Comparison of ENCODE assay signal across 8 cellular contexts in the genomic region with DNA sequence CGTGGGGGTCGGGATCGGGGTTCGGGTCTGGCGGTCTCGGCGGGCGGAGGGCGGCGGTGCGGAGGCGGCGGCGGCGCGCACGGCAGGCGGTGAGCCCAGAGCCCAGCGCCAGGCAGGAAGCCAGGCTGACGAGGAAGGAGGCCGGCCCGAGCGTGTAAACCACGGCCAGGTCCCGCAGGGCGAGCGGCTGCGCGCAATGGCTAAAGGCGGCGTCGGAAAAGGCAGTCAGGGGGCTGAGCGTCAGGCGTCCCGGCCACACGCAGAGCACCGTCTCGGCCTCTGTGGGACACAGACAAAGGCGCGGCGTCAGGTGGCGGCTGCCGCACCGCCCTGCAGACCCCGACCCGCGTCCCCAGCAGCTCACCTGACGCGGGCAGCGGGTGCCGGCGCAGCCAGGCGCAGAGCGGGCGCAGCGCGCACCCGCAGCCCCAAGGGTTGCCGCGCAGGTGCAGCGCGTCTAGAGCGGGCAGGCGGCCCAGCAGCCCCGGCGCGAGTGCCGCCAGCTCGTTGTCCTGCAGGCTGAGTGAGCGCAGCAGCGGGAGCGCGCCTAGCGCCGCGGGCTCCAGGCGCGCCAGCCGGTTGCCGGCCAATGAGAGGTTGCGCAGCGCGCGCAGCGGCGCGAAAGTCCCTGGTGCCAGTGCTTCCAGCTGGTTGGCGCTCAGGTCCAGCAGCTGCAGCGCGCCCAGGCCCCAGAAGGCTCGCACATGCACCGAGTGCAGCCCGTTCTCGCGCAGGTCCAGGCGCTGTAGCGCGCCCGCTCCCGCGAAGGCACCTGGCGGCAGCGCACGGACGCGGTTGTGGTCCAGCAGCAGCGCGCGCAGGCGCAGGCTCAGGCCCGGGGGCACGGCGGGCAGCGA. TPM values are rescaled to one million over a fixed set of nuclear protein-coding genes. Genes with fewer than 3 reads are reported as not detected.
DNase-seq lines count a peak whose midpoint lies in the region; ATAC-seq, FAIRE-seq and TF ChIP-seq lines count a peak whose summit lies in the region.

No MANE protein-coding gene starts in this region.

- in situ Hi-C loops in IMR-90 (cut with MboI; ENCODE audit: low sequenced_read_pairs) = no loop called here

- no peak for FAIRE-seq in H1 (lab: Jason Lieb, UNC)

- TF ChIP-seq EP300 in H1 (IDR thresholded peaks at IDR 0.05; ENCODE audit: borderline replicate concordance in 1 of 2, low read depth in 2 of 2, low read length in 2 of 2) = no peak

- 0% methylated on average over 60 of the region's 114 CpGs; no CpG with 5 or more reads in 1 of the 2 experiments for WGBS in IMR-90 (ENCODE audit: extremely low coverage in 2 of 2, insufficient read length in 1 of 2), 2 experiments
- 2% methylated on average over 82 of the region's 114 CpGs; no CpG with 5 or more reads in 1 of the 2 experiments for WGBS in H1 (ENCODE audit: extremely low coverage in 1 of 2, insufficient coverage in 1 of 2, insufficient read length in 1 of 2, insufficient replicate concordance in 2 of 2, low coverage in 1 of 2, low lambda C conversion rate in 2 of 2, missing lambda C conversion rate in 1 of 2), 2 experiments

- H3K27ac ChIP-seq in IMR-90 (ENCODE audit: insufficient read depth, low read length) (no peak overlapping the region), H1 (ENCODE audit: low read depth, low read length) (no peak overlapping the region)

- no peak overlapping the region for H3K23ac ChIP-seq in IMR-90 (ENCODE audit: low read depth, low read length)
- no peak overlapping the region for H3K23ac ChIP-seq in H1 (ENCODE audit: insufficient read length)

- TF ChIP-seq POLR2A in IMR-90 (IDR thresholded peaks at IDR 0.05; ENCODE audit: low read depth, low read length) = no peak
- no peak for TF ChIP-seq POLR2A in H1 (IDR thresholded peaks at IDR 0.05; ENCODE audit: control extremely low read depth in 1 of 2, low read depth in 2 of 2, low read length in 2 of 2)

- no peaks in the 10 kb centered on the region for H3K79me1 ChIP-seq in IMR-90 (ENCODE audit: low read depth in 1 of 2, low read length in 2 of 2)
- H3K79me1 ChIP-seq in H1 (ENCODE audit: low read depth, low read length) = no peaks in the 10 kb centered on the region

- H4K20me1 ChIP-seq in IMR-90 (ENCODE audit: insufficient read depth, low read length) (no peaks in the 10 kb centered on the region), H1 (replicated peaks in 1 of 2; ENCODE audit: control insufficient read depth in 1 of 2, insufficient read depth in 2 of 2, low read length in 2 of 2) (peaks cover 0 to 9% of the 10 kb centered on the region in 2 experiments)

- H2BK5ac ChIP-seq in IMR-90 (ENCODE audit: low read depth, low read length, poor library complexity, severe bottlenecking) (no peak overlapping the region), H1 (ENCODE audit: low read depth, low read length) (no peak overlapping the region)

- H3K4me1 Mint-ChIP-seq in nephron = no peaks in the 10 kb centered on the region
- no peaks in the 10 kb centered on the region for H3K4me1 Mint-ChIP-seq in activated T-helper 1 cell treated with anti-CD3 and anti-CD28 coated beads, Interleukin-12 subunit alpha, Interleukin-12 subunit beta, Interleukin-2, Interleukin-4 antibody, amounts not matched to agents 30 ng/mL and 10 ng/mL and 1 ng/mL, durations not matched to agents 14 hours and 24 hours and 36 hours (ENCODE audit: low read depth)

- POLR2A ChIA-PET in IMR-90 (lab: Charles Lee; ENCODE audit: unreplicated experiment) (no interaction called here), H1 (lab: Charles Lee; ENCODE audit: partially characterized antibody) (interaction anchor here (0.7 to 3.0 kb wide), 8 partner anchors 12 to 71 kb away, joined by 3 to 14 read pairs (median 5); a partner anchor contains a TSS)

- H3K18ac ChIP-seq in IMR-90 (ENCODE audit: low read depth, low read length) = no peak overlapping the region
- peak overlapping the region; percentile 75 for H3K18ac ChIP-seq in H1 (ENCODE audit: extremely low read depth, low read length)

- H2BK120ac ChIP-seq in IMR-90 (ENCODE audit: low read depth, low read length) (no peak overlapping the region), H1 (replicated peaks; ENCODE audit: low read depth, low read length) (no peak overlapping the region)

- 0 out of 2 replicates have a peak overlapping the region, but pooled peaks have one; percentile 7 for H3K4me3 ChIP-seq in IMR-90 (ENCODE audit: insufficient read depth, low read depth, low read length)
- peak overlapping the region; percentile 35 to 65 (median 49) for H3K4me3 ChIP-seq in H1 (ENCODE audit: extremely low read depth in 1 of 4, insufficient read depth in 2 of 4, low read depth in 3 of 4, low read length in 4 of 4)

- H2BK20ac ChIP-seq in IMR-90 (ENCODE audit: low read depth, low read length) (no peak overlapping the region), H1 (ENCODE audit: low read length) (no peak overlapping the region)

- ATAC-seq in IMR-90 (ENCODE audit: low read depth) (peak; percentile 61), HG02798 (IDR thresholded peaks at IDR 0.05; ENCODE audit: poor library complexity, unreplicated experiment) (no peak)

- H3K14ac ChIP-seq in IMR-90 (replicated peaks; ENCODE audit: low read depth, low read length) (no peak overlapping the region), H1 (ENCODE audit: insufficient read length) (no peak overlapping the region)

- intact Hi-C loops in IMR-90 (cut with micrococcal nuclease) = no loop called here
- intact Hi-C loops in activated T-helper 1 cell treated with anti-CD3 and anti-CD28 coated beads, Interleukin-12 subunit alpha, Interleukin-12 subunit beta, Interleukin-2, Interleukin-4 antibody, amounts not matched to agents 30 ng/mL and 10 ng/mL and 1 ng/mL, durations not matched to agents 14 hours and 24 hours and 36 hours (cut with micrococcal nuclease) = loop anchor here (2.0 kb wide), 1 partner anchor 30 kb away; a partner anchor contains a TSS

- H3K4ac ChIP-seq in IMR-90 (ENCODE audit: low read depth, low read length) (no peak overlapping the region), H1 (replicated peaks; ENCODE audit: insufficient read length, low read depth, low read length) (no peak overlapping the region)

- H3K56ac ChIP-seq in IMR-90 (ENCODE audit: extremely low read depth, insufficient read depth, low read length) (no peak overlapping the region), H1 (replicated peaks; ENCODE audit: insufficient read length, low read depth, low read length) (no peak overlapping the region)

- H3K9me1 ChIP-seq in IMR-90 (ENCODE audit: insufficient read depth, low read length) = no peaks in the 10 kb centered on the region

- H2BK12ac ChIP-seq in H1 (ENCODE audit: low read depth, low read length) = peak overlapping the region; percentile 39; the same call in 1 of the 2 replicates

- peak overlapping the region; percentile 48 to 57 (median 52) for H3K4me3 Mint-ChIP-seq in nephron
- H3K4me3 Mint-ChIP-seq in activated T-helper 1 cell treated with anti-CD3 and anti-CD28 coated beads, Interleukin-12 subunit alpha, Interleukin-12 subunit beta, Interleukin-2, Interleukin-4 antibody, amounts not matched to agents 30 ng/mL and 10 ng/mL and 1 ng/mL, durations not matched to agents 14 hours and 24 hours and 36 hours = no peak overlapping the region

- H3K9me3 ChIP-seq in IMR-90 (ENCODE audit: control insufficient read depth, insufficient read depth, low read length) (no peaks in the 10 kb centered on the region), H1 (ENCODE audit: insufficient read depth in 2 of 2, low read depth in 1 of 2, low read length in 1 of 2) (no peaks in the 10 kb centered on the region)

- H3K9ac ChIP-seq in IMR-90 (ENCODE audit: low read depth, low read length) (no peak overlapping the region), H1 (replicated peaks in 1 of 4; ENCODE audit: extremely low read depth in 1 of 4, low read depth in 3 of 4, low read length in 3 of 4) (peak overlapping the region in 1 of 4 experiments; percentile 50; a peak in 1 of 7 replicates)

- CTCF ChIA-PET in IMR-90 (lab: Yijun Ruan, JAX) = no interaction called here
- CTCF ChIA-PET in H1 (lab: Charles Lee; ENCODE audit: partially characterized antibody) = interaction anchor here (0.8 to 4.3 kb wide), 11 partner anchors 14 to 140 kb away, joined by 3 to 29 read pairs (median 3); a partner anchor contains a TSS

- no peak overlapping the region for H4K91ac ChIP-seq in IMR-90 (ENCODE audit: insufficient read depth, low read depth, low read length)
- peak overlapping the region; percentile 74 for H4K91ac ChIP-seq in H1 (replicated peaks; ENCODE audit: insufficient read length, low read length)

- no peak overlapping the region for H4K8ac ChIP-seq in IMR-90 (ENCODE audit: low read depth in 2 of 2, low read length in 2 of 2)
- peak overlapping the region; percentile 51; the same call in 1 of the 2 replicates for H4K8ac ChIP-seq in H1 (ENCODE audit: extremely low read depth, insufficient read depth, low read length)

- no peaks in the 10 kb centered on the region for H3K36me3 Mint-ChIP-seq in nephron (ENCODE audit: low read depth)
- no peaks in the 10 kb centered on the region for H3K36me3 Mint-ChIP-seq in activated T-helper 1 cell treated with anti-CD3 and anti-CD28 coated beads, Interleukin-12 subunit alpha, Interleukin-12 subunit beta, Interleukin-2, Interleukin-4 antibody, amounts not matched to agents 30 ng/mL and 10 ng/mL and 1 ng/mL, durations not matched to agents 14 hours and 24 hours and 36 hours (ENCODE audit: low read depth)

- no TSS peak for BruUV-seq in IMR-90 (replicated peaks; lab: Mats Ljungman, UMichigan)

- H3K23me2 ChIP-seq in H1 (ENCODE audit: low read depth, low read length) = peaks cover 15% of the 10 kb centered on the region; the same call in 1 of the 2 replicates

- peaks cover 77% of the 10 kb centered on the region for H3K27me3 ChIP-seq in IMR-90 (ENCODE audit: control insufficient read depth, insufficient read depth, low read length)
- peaks cover 39 to 84% (median 68%) of the 10 kb centered on the region in 4 experiments for H3K27me3 ChIP-seq in H1 (replicated peaks in 1 of 4; ENCODE audit: control insufficient read depth in 3 of 4, extremely low read depth in 1 of 4, insufficient read depth in 3 of 4, low read length in 3 of 4)

- H4K5ac ChIP-seq in IMR-90 (ENCODE audit: low read depth, low read length) (no peak overlapping the region), H1 (ENCODE audit: insufficient read length, low read depth, low read length) (no peak overlapping the region)

- no peaks in the 10 kb centered on the region for H3K36me3 ChIP-seq in IMR-90 (ENCODE audit: control insufficient read depth, insufficient read depth, low read length)
- H3K36me3 ChIP-seq in H1 (ENCODE audit: control insufficient read depth in 2 of 4, insufficient read depth in 4 of 4, low read length in 3 of 4) = no peaks in the 10 kb centered on the region; a peak in 1 of 8 replicates

- DNase-seq in EL (peak; percentile 48), IMR-90 (peak; percentile 19), RPMI8226 (peak; percentile 93), H1 (ENCODE audit: low read depth in 1 of 2, low spot score in 2 of 2) (peak in 1 of 2 experiments; percentile 89)
- DNase-seq in activated T-helper 1 cell treated with anti-CD3 and anti-CD28 coated beads, Interleukin-12 subunit alpha, Interleukin-12 subunit beta, Interleukin-2, Interleukin-4 antibody, amounts not matched to agents 30 ng/mL and 10 ng/mL and 1 ng/mL, durations not matched to agents 14 hours and 24 hours and 36 hours (ENCODE audit: low spot score) = no peak
- no peak for DNase-seq in stimulated activated CD4-positive, alpha-beta T cell treated with anti-CD3 and anti-CD28 coated beads, Interleukin-12 subunit alpha, Interleukin-12 subunit beta, amount 100 ng/mL, for 4 hours

- no peaks in the 10 kb centered on the region for H3K9me3 Mint-ChIP-seq in nephron
- H3K9me3 Mint-ChIP-seq in activated T-helper 1 cell treated with anti-CD3 and anti-CD28 coated beads, Interleukin-12 subunit alpha, Interleukin-12 subunit beta, Interleukin-2, Interleukin-4 antibody, amounts not matched to agents 30 ng/mL and 10 ng/mL and 1 ng/mL, durations not matched to agents 14 hours and 24 hours and 36 hours = no peaks in the 10 kb centered on the region

- peaks cover 84% of the 10 kb centered on the region for H3K27me3 Mint-ChIP-seq in nephron (ENCODE audit: low read depth)
- peaks cover 30% of the 10 kb centered on the region for H3K27me3 Mint-ChIP-seq in activated T-helper 1 cell treated with anti-CD3 and anti-CD28 coated beads, Interleukin-12 subunit alpha, Interleukin-12 subunit beta, Interleukin-2, Interleukin-4 antibody, amounts not matched to agents 30 ng/mL and 10 ng/mL and 1 ng/mL, durations not matched to agents 14 hours and 24 hours and 36 hours (ENCODE audit: insufficient read depth)

- H3K4me2 ChIP-seq in IMR-90 (ENCODE audit: low read depth, low read length) (peak overlapping the region; percentile 40), H1 (ENCODE audit: insufficient read depth in 1 of 2, low read depth in 2 of 2, low read length in 2 of 2) (peak overlapping the region; percentile 68 to 96)

- H3K27ac Mint-ChIP-seq in nephron = no peak overlapping the region
- H3K27ac Mint-ChIP-seq in activated T-helper 1 cell treated with anti-CD3 and anti-CD28 coated beads, Interleukin-12 subunit alpha, Interleukin-12 subunit beta, Interleukin-2, Interleukin-4 antibody, amounts not matched to agents 30 ng/mL and 10 ng/mL and 1 ng/mL, durations not matched to agents 14 hours and 24 hours and 36 hours = no peak overlapping the region

- no peak for TF ChIP-seq RAD21 in IMR-90 (IDR thresholded peaks at IDR 0.05; ENCODE audit: low read length)
- no peak; a peak in 1 of 4 replicates for TF ChIP-seq RAD21 in H1 (IDR thresholded peaks at IDR 0.05 in 1 of 2, conservative IDR thresholded peaks at IDR 0.05 in 1 of 2; ENCODE audit: low read depth in 2 of 2, low read length in 2 of 2)

- TF ChIP-seq CTCF in IMR-90 (conservative IDR thresholded peaks at IDR 0.05; ENCODE audit: low read depth, low read length) = no peak
- no peak for TF ChIP-seq CTCF in H1 (IDR thresholded peaks at IDR 0.05; ENCODE audit: control extremely low read depth in 1 of 3, insufficient read depth in 1 of 3, low read depth in 1 of 3, low read length in 3 of 3)
- no peak for TF ChIP-seq CTCF in nephron (IDR thresholded peaks at IDR 0.05; ENCODE audit: unreplicated experiment in 3 of 3)

- no peaks in the 10 kb centered on the region for H3K79me2 ChIP-seq in H1 (ENCODE audit: control insufficient read depth in 1 of 2, insufficient read depth in 2 of 2, low read length in 2 of 2)

- H3K4me1 ChIP-seq in IMR-90 (ENCODE audit: control insufficient read depth, insufficient read depth, low read length) (peaks cover 4% of the 10 kb centered on the region; the same call in 1 of the 2 replicates), H1 (replicated peaks in 1 of 4; ENCODE audit: control insufficient read depth in 3 of 4, insufficient read depth in 4 of 4, low read length in 3 of 4) (peaks cover 0 to 16% (median 11%) of the 10 kb centered on the region in 4 experiments; a peak in 6 of 7 replicates)

- dilution Hi-C loops in IMR-90 (cut with HindIII; ENCODE audit: low sequenced_read_pairs, unreplicated experiment) = no loop called here

- no peak overlapping the region for H2BK15ac ChIP-seq in IMR-90 (ENCODE audit: low read depth, low read length)
- H2BK15ac ChIP-seq in H1 (ENCODE audit: low read length) = 0 out of 2 replicates have a peak overlapping the region, but pooled peaks have one; percentile 81

- H2AK5ac ChIP-seq in IMR-90 (ENCODE audit: low read depth, low read length) = no peak overlapping the region
- H2AK5ac ChIP-seq in H1 (ENCODE audit: low read depth, low read length) = no peak overlapping the region

- peak overlapping the region; percentile 13 for H2AK9ac ChIP-seq in IMR-90 (replicated peaks; ENCODE audit: low read depth, low read length, poor library complexity)

- H2AFZ ChIP-seq in IMR-90 (replicated peaks; ENCODE audit: low read length, poor library complexity) = peak overlapping the region; percentile 75
- H2AFZ ChIP-seq in H1 (ENCODE audit: low read length) = peak overlapping the region; percentile 73; the same call in 1 of the 2 replicates

RNA-seq across cellular contexts. Expression of a gene that starts 0.7 kb away (rescaled TPM):
- total RNA-seq in IMR-90 (2012; rRNA removed) = not detected in 2 replicates
- polyA plus RNA-seq in IMR-90 (2012; rRNA removed) (not detected in 2 replicates), H1 (2011; rRNA removed) (0.85 and 1.0 TPM in 2 replicates)
- polyA plus RNA-seq in IMR-90 (2012; cell fraction: cytosol; rRNA removed) = not detected in 2 replicates
- polyA plus RNA-seq in IMR-90 (2012; cell fraction: nucleus; rRNA removed; ENCODE audit: low replicate concordance) = not detected in 2 replicates
- 0.34 and 0.36 TPM in 2 replicates for total RNA-seq in H1 (2021; fragmentation: NEBNext Ultra II Directional; extraction: Animal tissue kit (Norgen Biotek cat#: 25700))
- 0.25 TPM for polyA plus RNA-seq in H1 (2011; cell fraction: cytosol; rRNA removed)
- polyA plus RNA-seq in H1 (2011; cell fraction: nucleus; rRNA removed) = 0.60 TPM
- polyA plus RNA-seq in H1 (2012, experiment 1 of 2) = 0.75 to 1.2 TPM (median 0.90 TPM) in 3 of 4 replicates, not detected in the other
- 0.18 TPM for polyA plus RNA-seq in H1 (2012, experiment 2 of 2)
- polyA plus RNA-seq in H1 (2013, experiment 1 of 2) = 1.1 TPM
- 0.74 TPM for polyA plus RNA-seq in H1 (2013, experiment 2 of 2)
- not detected in 2 replicates for polyA minus RNA-seq in H1 (2011; rRNA and poly(A)+ RNA removed)
- not detected for polyA minus RNA-seq in H1 (2011; cell fraction: cytosol; rRNA and poly(A)+ RNA removed)
- polyA minus RNA-seq in H1 (2011; cell fraction: nucleus; rRNA and poly(A)+ RNA removed) = 0.90 TPM
- total RNA-seq in activated T-helper 1 cell treated with anti-CD3 and anti-CD28 coated beads, Interleukin-12 subunit alpha, Interleukin-12 subunit beta, Interleukin-2, Interleukin-4 antibody, amounts not matched to agents 30 ng/mL and 10 ng/mL and 1 ng/mL, durations not matched to agents 14 hours and 24 hours and 36 hours = 0.21 TPM in 1 of 2 replicates, not detected in the other

RNA-seq across cellular contexts. Expression of a gene that starts 2.7 kb away (rescaled TPM):
- not detected in 2 replicates for total RNA-seq in IMR-90 (2012; rRNA removed)
- polyA plus RNA-seq in IMR-90 (2012; rRNA removed) (not detected in 2 replicates), H1 (2011; rRNA removed) (not detected in 2 replicates)
- not detected in 2 replicates for polyA plus RNA-seq in IMR-90 (2012; cell fraction: cytosol; rRNA removed)
- polyA plus RNA-seq in IMR-90 (2012; cell fraction: nucleus; rRNA removed; ENCODE audit: low replicate concordance) = not detected in 2 replicates
- total RNA-seq in H1 (2021; fragmentation: NEBNext Ultra II Directional; extraction: Animal tissue kit (Norgen Biotek cat#: 25700)) = not detected in 2 replicates
- polyA plus RNA-seq in H1 (2011; cell fraction: cytosol; rRNA removed) = not detected
- polyA plus RNA-seq in H1 (2011; cell fraction: nucleus; rRNA removed) = not detected
- not detected in 4 replicates for polyA plus RNA-seq in H1 (2012, experiment 1 of 2)
- not detected for polyA plus RNA-seq in H1 (2012, experiment 2 of 2)
- not detected for polyA plus RNA-seq in H1 (2013, experiment 1 of 2)
- not detected for polyA plus RNA-seq in H1 (2013, experiment 2 of 2)
- not detected in 2 replicates for polyA minus RNA-seq in H1 (2011; rRNA and poly(A)+ RNA removed)
- not detected for polyA minus RNA-seq in H1 (2011; cell fraction: cytosol; rRNA and poly(A)+ RNA removed)
- not detected for polyA minus RNA-seq in H1 (2011; cell fraction: nucleus; rRNA and poly(A)+ RNA removed)
- not detected in 2 replicates for total RNA-seq in activated T-helper 1 cell treated with anti-CD3 and anti-CD28 coated beads, Interleukin-12 subunit alpha, Interleukin-12 subunit beta, Interleukin-2, Interleukin-4 antibody, amounts not matched to agents 30 ng/mL and 10 ng/mL and 1 ng/mL, durations not matched to agents 14 hours and 24 hours and 36 hours

RNA-seq across cellular contexts. Expression of a gene that starts 19.2 kb away (rescaled TPM):
- total RNA-seq in IMR-90 (2012; rRNA removed) = 9.3 and 9.4 TPM in 2 replicates
- polyA plus RNA-seq in IMR-90 (2012; rRNA removed) (29.5 and 34.3 TPM in 2 replicates), H1 (2011; rRNA removed) (30.2 and 44.3 TPM in 2 replicates)
- 18.0 and 23.4 TPM in 2 replicates for polyA plus RNA-seq in IMR-90 (2012; cell fraction: cytosol; rRNA removed)
- 171 and 370 TPM in 2 replicates for polyA plus RNA-seq in IMR-90 (2012; cell fraction: nucleus; rRNA removed; ENCODE audit: low replicate concordance)
- total RNA-seq in H1 (2021; fragmentation: NEBNext Ultra II Directional; extraction: Animal tissue kit (Norgen Biotek cat#: 25700)) = 37.7 and 41.9 TPM in 2 replicates
- polyA plus RNA-seq in H1 (2011; cell fraction: cytosol; rRNA removed) = 31.6 TPM
- 198 TPM for polyA plus RNA-seq in H1 (2011; cell fraction: nucleus; rRNA removed)
- 20.7 to 43.2 TPM (median 38.1 TPM) in 4 replicates for polyA plus RNA-seq in H1 (2012, experiment 1 of 2)
- polyA plus RNA-seq in H1 (2012, experiment 2 of 2) = 25.6 TPM
- 22.6 TPM for polyA plus RNA-seq in H1 (2013, experiment 1 of 2)
- polyA plus RNA-seq in H1 (2013, experiment 2 of 2) = 17.5 TPM
- polyA minus RNA-seq in H1 (2011; rRNA and poly(A)+ RNA removed) = 20.4 and 24.8 TPM in 2 replicates
- 28.8 TPM for polyA minus RNA-seq in H1 (2011; cell fraction: cytosol; rRNA and poly(A)+ RNA removed)
- 67.3 TPM for polyA minus RNA-seq in H1 (2011; cell fraction: nucleus; rRNA and poly(A)+ RNA removed)
- 62.5 and 63.6 TPM in 2 replicates for total RNA-seq in activated T-helper 1 cell treated with anti-CD3 and anti-CD28 coated beads, Interleukin-12 subunit alpha, Interleukin-12 subunit beta, Interleukin-2, Interleukin-4 antibody, amounts not matched to agents 30 ng/mL and 10 ng/mL and 1 ng/mL, durations not matched to agents 14 hours and 24 hours and 36 hours

RNA-seq across cellular contexts. Expression of a gene that starts 19.3 kb away (rescaled TPM):
- total RNA-seq in IMR-90 (2012; rRNA removed) = 55.7 and 63.9 TPM in 2 replicates
- polyA plus RNA-seq in IMR-90 (2012; rRNA removed) (86.7 and 107 TPM in 2 replicates), H1 (2011; rRNA removed) (157 and 182 TPM in 2 replicates)
- 102 and 149 TPM in 2 replicates for polyA plus RNA-seq in IMR-90 (2012; cell fraction: cytosol; rRNA removed)
- 40.6 and 69.4 TPM in 2 replicates for polyA plus RNA-seq in IMR-90 (2012; cell fraction: nucleus; rRNA removed; ENCODE audit: low replicate concordance)
- 87.3 and 91.3 TPM in 2 replicates for total RNA-seq in H1 (2021; fragmentation: NEBNext Ultra II Directional; extraction: Animal tissue kit (Norgen Biotek cat#: 25700))
- 159 TPM for polyA plus RNA-seq in H1 (2011; cell fraction: cytosol; rRNA removed)
- polyA plus RNA-seq in H1 (2011; cell fraction: nucleus; rRNA removed) = 99.4 TPM
- polyA plus RNA-seq in H1 (2012, experiment 1 of 2) = 57.5 to 108 TPM (median 103 TPM) in 4 replicates
- 94.9 TPM for polyA plus RNA-seq in H1 (2012, experiment 2 of 2)
- polyA plus RNA-seq in H1 (2013, experiment 1 of 2) = 102 TPM
- 101 TPM for polyA plus RNA-seq in H1 (2013, experiment 2 of 2)
- polyA minus RNA-seq in H1 (2011; rRNA and poly(A)+ RNA removed) = 14.6 and 15.3 TPM in 2 replicates
- polyA minus RNA-seq in H1 (2011; cell fraction: cytosol; rRNA and poly(A)+ RNA removed) = 36.0 TPM
- 18.2 TPM for polyA minus RNA-seq in H1 (2011; cell fraction: nucleus; rRNA and poly(A)+ RNA removed)
- 101 and 105 TPM in 2 replicates for total RNA-seq in activated T-helper 1 cell treated with anti-CD3 and anti-CD28 coated beads, Interleukin-12 subunit alpha, Interleukin-12 subunit beta, Interleukin-2, Interleukin-4 antibody, amounts not matched to agents 30 ng/mL and 10 ng/mL and 1 ng/mL, durations not matched to agents 14 hours and 24 hours and 36 hours

RNA-seq across cellular contexts. Expression of a gene that starts 30.2 kb away (rescaled TPM):
- not detected in 2 replicates for total RNA-seq in IMR-90 (2012; rRNA removed)
- polyA plus RNA-seq in IMR-90 (2012; rRNA removed) (0.04 and 0.09 TPM in 2 replicates), H1 (2011; rRNA removed) (0.48 and 1.3 TPM in 2 replicates)
- 0.03 TPM in 2 replicates for polyA plus RNA-seq in IMR-90 (2012; cell fraction: cytosol; rRNA removed)
- 0.15 and 0.29 TPM in 2 replicates for polyA plus RNA-seq in IMR-90 (2012; cell fraction: nucleus; rRNA removed; ENCODE audit: low replicate concordance)
- total RNA-seq in H1 (2021; fragmentation: NEBNext Ultra II Directional; extraction: Animal tissue kit (Norgen Biotek cat#: 25700)) = 2.1 TPM in 2 replicates
- 1.6 TPM for polyA plus RNA-seq in H1 (2011; cell fraction: cytosol; rRNA removed)
- polyA plus RNA-seq in H1 (2011; cell fraction: nucleus; rRNA removed) = 9.3 TPM
- polyA plus RNA-seq in H1 (2012, experiment 1 of 2) = 1.1 to 3.2 TPM (median 2.7 TPM) in 4 replicates
- 0.91 TPM for polyA plus RNA-seq in H1 (2012, experiment 2 of 2)
- 2.0 TPM for polyA plus RNA-seq in H1 (2013, experiment 1 of 2)
- polyA plus RNA-seq in H1 (2013, experiment 2 of 2) = 2.1 TPM
- 0.39 and 1.5 TPM in 2 replicates for polyA minus RNA-seq in H1 (2011; rRNA and poly(A)+ RNA removed)
- polyA minus RNA-seq in H1 (2011; cell fraction: cytosol; rRNA and poly(A)+ RNA removed) = not detected
- 3.2 TPM for polyA minus RNA-seq in H1 (2011; cell fraction: nucleus; rRNA and poly(A)+ RNA removed)
- total RNA-seq in activated T-helper 1 cell treated with anti-CD3 and anti-CD28 coated beads, Interleukin-12 subunit alpha, Interleukin-12 subunit beta, Interleukin-2, Interleukin-4 antibody, amounts not matched to agents 30 ng/mL and 10 ng/mL and 1 ng/mL, durations not matched to agents 14 hours and 24 hours and 36 hours = 0.05 TPM in 2 replicates

Comparison
In these comparisons a context has a peak if more than half of its experiments do, and no peak if none do; other contexts are left out.
1. DNase-seq: peak in EL (single experiment), IMR-90 (single experiment) and RPMI8226 (single experiment); none in activated T-helper 1 cell treated with anti-CD3 and anti-CD28 coated beads, Interleukin-12 subunit alpha, Interleukin-12 subunit beta, Interleukin-2, Interleukin-4 antibody, amounts not matched to agents 30 ng/mL and 10 ng/mL and 1 ng/mL, durations not matched to agents 14 hours and 24 hours and 36 hours (single experiment) and stimulated activated CD4-positive, alpha-beta T cell treated with anti-CD3 and anti-CD28 coated beads, Interleukin-12 subunit alpha, Interleukin-12 subunit beta, amount 100 ng/mL, for 4 hours (single experiment).